ENCODE assay signal across 28 cellular contexts in genomic region chr11:131999955-132000354, GRCh38.
"Had no signal": no experiment of that assay in that cellular context is flagged by ENCODE, and none has a peak within 500 bp of the region (broad histone marks: within the 10 kb centered on the region; RNA-seq: fewer than 3 reads in every experiment).

No MANE protein-coding gene starts in this region.

- H3K27ac Mint-ChIP-seq: activated CD4-positive, alpha-beta memory T cell treated with anti-CD3 and anti-CD28 coated beads for 36 hours; activated CD4-positive, alpha-beta T cell treated with anti-CD3 and anti-CD28 coated beads for 36 hours; activated CD4-positive, alpha-beta T cell treated with anti-CD3 and anti-CD28 coated beads, Interleukin-2, amount 10 ng/mL, durations not matched to agents 24 days and 14 days; activated naive CD8-positive, alpha-beta T cell; activated T-helper 17 cell treated with anti-CD3 and anti-CD28 coated beads, Interleukin-2, amount 50 U/mL, for 72 hours; effector memory CD8-positive, alpha-beta T cell; T-helper 17 cell; T-helper 2 cell treated with Interferon-gamma antibody and Interleukin-4, amounts not matched to agents 5 μg/mL and 100 μg/mL, for 36 hours had no signal

- H3K4me1 Mint-ChIP-seq: activated CD4-positive, alpha-beta T cell treated with anti-CD3 and anti-CD28 coated beads for 36 hours; activated CD4-positive, alpha-beta T cell treated with anti-CD3 and anti-CD28 coated beads, Interleukin-2, amount 10 ng/mL, durations not matched to agents 24 days and 14 days; activated T-helper 17 cell treated with anti-CD3 and anti-CD28 coated beads, Interleukin-2, amount 50 U/mL, for 72 hours; T-helper 17 cell had no signal

- H3K4me3 Mint-ChIP-seq: activated CD4-positive, alpha-beta memory T cell treated with anti-CD3 and anti-CD28 coated beads for 36 hours; activated CD4-positive, alpha-beta T cell treated with anti-CD3 and anti-CD28 coated beads for 36 hours; activated CD4-positive, alpha-beta T cell treated with anti-CD3 and anti-CD28 coated beads, Interleukin-2, amount 10 ng/mL, durations not matched to agents 24 days and 14 days; activated naive CD8-positive, alpha-beta T cell; activated T-cell treated with anti-CD3 and anti-CD28 coated beads, Interleukin-2, amount 50 U/mL, for 4 hours; activated T-helper 17 cell treated with anti-CD3 and anti-CD28 coated beads, Interleukin-2, amount 50 U/mL, for 72 hours; effector memory CD8-positive, alpha-beta T cell; T-helper 17 cell; T-helper 2 cell treated with Interferon-gamma antibody and Interleukin-4, amounts not matched to agents 5 μg/mL and 100 μg/mL, for 36 hours had no signal

- ATAC-seq: activated CD4-positive, alpha-beta T cell treated with anti-CD3 and anti-CD28 coated beads for 36 hours; activated T-cell treated with anti-CD3 and anti-CD28 coated beads, Interleukin-2, amount 50 U/mL, for 4 hours; activated T-helper 17 cell treated with anti-CD3 and anti-CD28 coated beads, Interleukin-2, amount 50 U/mL, for 72 hours; effector memory CD8-positive, alpha-beta T cell; foreskin keratinocyte; gastrocnemius medialis; heart left ventricle; T-helper 17 cell had no signal

- DNase-seq: activated CD4-positive, alpha-beta memory T cell treated with anti-CD3 and anti-CD28 coated beads for 36 hours; activated CD4-positive, alpha-beta T cell treated with anti-CD3 and anti-CD28 coated beads for 36 hours; activated CD4-positive, alpha-beta T cell treated with anti-CD3 and anti-CD28 coated beads, Interleukin-2, amount 10 ng/mL, durations not matched to agents 24 days and 14 days; activated CD4-positive, CD25-positive, alpha-beta regulatory T cell; activated CD4-positive, CD25-positive, alpha-beta regulatory T cell treated with anti-CD3 and anti-CD28 coated beads, Interleukin-2, amount 50 U/mL, for 72 hours; activated effector memory CD4-positive, alpha-beta T cell treated with Interleukin-2 at 50 U/mL for 16 hours; activated gamma-delta T cell treated with Interleukin-2 at 50 U/mL for 16 hours; activated naive CD4-positive, alpha-beta T cell treated with anti-CD3 and anti-CD28 coated beads, Interleukin-2, amount 50 U/mL, for 16 hours; activated naive CD4-positive, alpha-beta T cell treated with Interleukin-2 at 50 U/mL for 16 hours; activated T-cell treated with anti-CD3 and anti-CD28 coated beads, Interleukin-2, amount 50 U/mL, for 4 hours; amniotic stem cell; brain microvascular endothelial cell; cortex of kidney; dermis blood vessel endothelial cell; effector CD4-positive, alpha-beta T cell; effector memory CD8-positive, alpha-beta T cell; erythroblast; foreskin keratinocyte; gastrocnemius medialis; glutamatergic neuron; heart left ventricle; T-helper 17 cell; T1000; WERI-Rb-1 had no signal

- H3K36me3 ChIP-seq: brain microvascular endothelial cell, esophagus muscularis mucosa, gastrocnemius medialis, heart left ventricle, WERI-Rb-1 had no signal

- H3K4me1 ChIP-seq: esophagus muscularis mucosa, foreskin keratinocyte, gastrocnemius medialis, heart left ventricle had no signal

- H3K27me3 ChIP-seq: brain microvascular endothelial cell, esophagus muscularis mucosa, foreskin keratinocyte, gastrocnemius medialis, heart left ventricle had no signal

- H3K4me3 ChIP-seq: esophagus muscularis mucosa, gastrocnemius medialis, heart left ventricle had no signal

- H3K27me3 Mint-ChIP-seq: activated CD4-positive, alpha-beta memory T cell treated with anti-CD3 and anti-CD28 coated beads for 36 hours; activated CD4-positive, alpha-beta T cell treated with anti-CD3 and anti-CD28 coated beads for 36 hours; activated CD4-positive, alpha-beta T cell treated with anti-CD3 and anti-CD28 coated beads, Interleukin-2, amount 10 ng/mL, durations not matched to agents 24 days and 14 days; activated naive CD8-positive, alpha-beta T cell; activated T-helper 17 cell treated with anti-CD3 and anti-CD28 coated beads, Interleukin-2, amount 50 U/mL, for 72 hours; effector memory CD8-positive, alpha-beta T cell; T-helper 17 cell had no signal

- H3K36me3 Mint-ChIP-seq: activated CD4-positive, alpha-beta memory T cell treated with anti-CD3 and anti-CD28 coated beads for 36 hours; activated naive CD8-positive, alpha-beta T cell had no signal

- H3K27ac ChIP-seq: brain microvascular endothelial cell, esophagus muscularis mucosa, foreskin keratinocyte, gastrocnemius medialis, heart left ventricle, WERI-Rb-1 had no signal
